Comparison of ENCODE assay signal across 1 cellular context in the genomic region with DNA sequence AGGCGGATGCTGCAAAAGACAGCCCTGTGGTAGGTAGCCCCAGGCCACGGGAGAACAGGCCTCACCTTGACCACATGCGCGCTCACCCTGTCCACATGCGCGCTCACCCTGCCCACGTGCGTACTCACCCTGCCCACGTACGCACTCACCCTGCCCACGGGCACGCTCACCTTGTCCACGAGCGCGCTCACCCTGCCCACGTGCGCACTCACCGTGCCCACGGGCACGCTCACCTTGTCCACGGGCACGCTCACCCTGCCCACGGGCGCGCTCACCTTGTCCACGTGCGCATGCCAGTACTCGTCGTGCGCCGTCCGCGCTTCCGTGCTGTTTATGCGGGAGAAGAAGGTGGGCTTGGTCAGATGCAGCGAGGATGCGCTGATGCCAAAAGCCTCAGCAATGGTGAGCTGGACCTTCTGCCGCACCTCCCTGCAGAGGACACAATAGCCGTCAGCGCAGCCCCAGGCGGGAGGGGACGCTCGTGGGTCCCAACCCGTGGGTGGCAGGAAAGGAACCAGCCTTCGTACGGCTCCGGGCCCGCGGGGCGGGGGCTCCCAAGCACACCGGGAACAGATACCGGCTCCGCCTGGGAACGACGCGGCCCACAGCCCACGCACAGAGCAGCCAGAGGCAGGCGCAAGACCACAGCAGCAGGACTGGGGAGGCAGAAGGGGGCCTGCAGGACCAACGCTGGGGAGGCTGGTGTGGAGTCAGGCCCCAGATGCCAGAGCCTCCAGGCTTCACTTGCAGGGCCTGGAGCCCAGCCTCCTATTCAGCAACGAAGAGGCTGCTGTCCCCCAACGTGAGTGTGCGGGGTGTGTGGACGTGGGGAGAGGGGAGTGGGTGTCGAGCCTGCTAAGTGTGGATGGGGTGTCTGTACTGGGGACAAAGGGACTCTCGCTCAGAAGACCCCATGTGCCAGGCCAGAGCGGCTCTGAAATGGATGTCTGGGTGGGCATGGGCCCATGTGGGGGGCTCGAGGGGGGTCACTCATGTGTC.
TF ChIP-seq lines count a peak whose summit lies in the region.

No MANE protein-coding gene starts in this region.

TF ChIP-seq in HepG2, 621 proteins besides CTCF, POLR2A, EP300 and RAD21 (continues in another document):
- no peak for TF ChIP-seq BRF2 (CRISPR knock-in tag; IDR thresholded peaks at IDR 0.05)
- no peak for TF ChIP-seq ZNF850 (CRISPR knock-in tag; conservative IDR thresholded peaks at IDR 0.05)
- TF ChIP-seq CCAR2 (optimal IDR thresholded peaks at IDR 0.05; ENCODE audit: low read depth, low read length): no peak
- no peak for TF ChIP-seq GPN1 (CRISPR knock-in tag; IDR thresholded peaks at IDR 0.05; ENCODE audit: borderline replicate concordance)
- TF ChIP-seq CBX2 (IDR thresholded peaks at IDR 0.05; ENCODE audit: low read depth, low read length): no peak
- no peak for TF ChIP-seq CBX2 (CRISPR knock-in tag; IDR thresholded peaks at IDR 0.05; ENCODE audit: low read depth)
- peak; percentile 71 for TF ChIP-seq AGO2 (optimal IDR thresholded peaks at IDR 0.05; ENCODE audit: low read depth, low read length)
- TF ChIP-seq BHLHE40 (IDR thresholded peaks at IDR 0.05; ENCODE audit: low read length): no peak
- no peak for TF ChIP-seq SIX1 (CRISPR knock-in tag; IDR thresholded peaks at IDR 0.05; ENCODE audit: borderline replicate concordance)
- TF ChIP-seq ZNF709 (CRISPR knock-in tag; IDR thresholded peaks at IDR 0.05): no peak
- no peak for TF ChIP-seq JDP2 (CRISPR knock-in tag; IDR thresholded peaks at IDR 0.05; ENCODE audit: borderline replicate concordance)
- TF ChIP-seq SOX5 (CRISPR knock-in tag; IDR thresholded peaks at IDR 0.05; ENCODE audit: borderline replicate concordance): no peak
- TF ChIP-seq MYNN (CRISPR knock-in tag; IDR thresholded peaks at IDR 0.05; ENCODE audit: low read depth): no peak
- TF ChIP-seq ZNF260 (CRISPR knock-in tag; IDR thresholded peaks at IDR 0.05; ENCODE audit: borderline replicate concordance, low read depth): no peak
- TF ChIP-seq SOX13 (IDR thresholded peaks at IDR 0.05): no peak
- no peak for TF ChIP-seq SOX13 (CRISPR knock-in tag; conservative IDR thresholded peaks at IDR 0.05 in 1 of 2, IDR thresholded peaks at IDR 0.05 in 1 of 2)
- no peak for TF ChIP-seq ISL2 (CRISPR knock-in tag; IDR thresholded peaks at IDR 0.05)
- TF ChIP-seq CBX5 (CRISPR knock-in tag; IDR thresholded peaks at IDR 0.05; ENCODE audit: borderline replicate concordance): no peak
- TF ChIP-seq ATF7-NPFF (CRISPR knock-in tag; IDR thresholded peaks at IDR 0.05; ENCODE audit: low read depth): no peak
- TF ChIP-seq, protein P1, sequence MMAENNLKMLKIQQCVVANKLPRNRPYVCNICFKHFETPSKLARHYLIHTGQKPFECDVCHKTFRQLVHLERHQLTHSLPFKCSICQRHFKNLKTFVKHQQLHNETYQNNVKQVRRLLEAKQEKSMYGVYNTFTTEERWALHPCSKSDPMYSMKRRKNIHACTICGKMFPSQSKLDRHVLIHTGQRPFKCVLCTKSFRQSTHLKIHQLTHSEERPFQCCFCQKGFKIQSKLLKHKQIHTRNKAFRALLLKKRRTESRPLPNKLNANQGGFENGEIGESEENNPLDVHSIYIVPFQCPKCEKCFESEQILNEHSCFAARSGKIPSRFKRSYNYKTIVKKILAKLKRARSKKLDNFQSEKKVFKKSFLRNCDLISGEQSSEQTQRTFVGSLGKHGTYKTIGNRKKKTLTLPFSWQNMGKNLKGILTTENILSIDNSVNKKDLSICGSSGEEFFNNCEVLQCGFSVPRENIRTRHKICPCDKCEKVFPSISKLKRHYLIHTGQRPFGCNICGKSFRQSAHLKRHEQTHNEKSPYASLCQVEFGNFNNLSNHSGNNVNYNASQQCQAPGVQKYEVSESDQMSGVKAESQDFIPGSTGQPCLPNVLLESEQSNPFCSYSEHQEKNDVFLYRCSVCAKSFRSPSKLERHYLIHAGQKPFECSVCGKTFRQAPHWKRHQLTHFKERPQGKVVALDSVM (CRISPR knock-in tag; IDR thresholded peaks at IDR 0.05): no peak
- TF ChIP-seq NFE2L1 (CRISPR knock-in tag; IDR thresholded peaks at IDR 0.05; ENCODE audit: borderline replicate concordance): no peak
- no peak for TF ChIP-seq RFX1 (IDR thresholded peaks at IDR 0.05)
- TF ChIP-seq SP5 (CRISPR knock-in tag; IDR thresholded peaks at IDR 0.05; ENCODE audit: borderline replicate concordance, low read depth): no peak
- no peak for TF ChIP-seq KLF13 (CRISPR knock-in tag; IDR thresholded peaks at IDR 0.05)
- TF ChIP-seq KAT7 (CRISPR knock-in tag; IDR thresholded peaks at IDR 0.05; ENCODE audit: borderline replicate concordance): no peak
- no peak for TF ChIP-seq FOXK1 (CRISPR knock-in tag; IDR thresholded peaks at IDR 0.05; ENCODE audit: borderline replicate concordance, low read depth)
- TF ChIP-seq, protein P2, sequence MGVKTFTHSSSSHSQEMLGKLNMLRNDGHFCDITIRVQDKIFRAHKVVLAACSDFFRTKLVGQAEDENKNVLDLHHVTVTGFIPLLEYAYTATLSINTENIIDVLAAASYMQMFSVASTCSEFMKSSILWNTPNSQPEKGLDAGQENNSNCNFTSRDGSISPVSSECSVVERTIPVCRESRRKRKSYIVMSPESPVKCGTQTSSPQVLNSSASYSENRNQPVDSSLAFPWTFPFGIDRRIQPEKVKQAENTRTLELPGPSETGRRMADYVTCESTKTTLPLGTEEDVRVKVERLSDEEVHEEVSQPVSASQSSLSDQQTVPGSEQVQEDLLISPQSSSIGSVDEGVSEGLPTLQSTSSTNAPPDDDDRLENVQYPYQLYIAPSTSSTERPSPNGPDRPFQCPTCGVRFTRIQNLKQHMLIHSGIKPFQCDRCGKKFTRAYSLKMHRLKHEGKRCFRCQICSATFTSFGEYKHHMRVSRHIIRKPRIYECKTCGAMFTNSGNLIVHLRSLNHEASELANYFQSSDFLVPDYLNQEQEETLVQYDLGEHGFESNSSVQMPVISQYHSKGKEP (CRISPR knock-in tag; IDR thresholded peaks at IDR 0.05): no peak
- TF ChIP-seq, protein P3, sequence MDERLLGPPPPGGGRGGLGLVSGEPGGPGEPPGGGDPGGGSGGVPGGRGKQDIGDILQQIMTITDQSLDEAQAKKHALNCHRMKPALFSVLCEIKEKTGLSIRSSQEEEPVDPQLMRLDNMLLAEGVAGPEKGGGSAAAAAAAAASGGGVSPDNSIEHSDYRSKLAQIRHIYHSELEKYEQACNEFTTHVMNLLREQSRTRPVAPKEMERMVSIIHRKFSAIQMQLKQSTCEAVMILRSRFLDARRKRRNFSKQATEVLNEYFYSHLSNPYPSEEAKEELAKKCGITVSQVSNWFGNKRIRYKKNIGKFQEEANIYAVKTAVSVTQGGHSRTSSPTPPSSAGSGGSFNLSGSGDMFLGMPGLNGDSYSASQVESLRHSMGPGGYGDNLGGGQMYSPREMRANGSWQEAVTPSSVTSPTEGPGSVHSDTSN (CRISPR knock-in tag; IDR thresholded peaks at IDR 0.05): no peak
- TF ChIP-seq JARID2 (CRISPR knock-in tag; IDR thresholded peaks at IDR 0.05; ENCODE audit: insufficient replicate concordance): no peak
- TF ChIP-seq, protein P4, sequence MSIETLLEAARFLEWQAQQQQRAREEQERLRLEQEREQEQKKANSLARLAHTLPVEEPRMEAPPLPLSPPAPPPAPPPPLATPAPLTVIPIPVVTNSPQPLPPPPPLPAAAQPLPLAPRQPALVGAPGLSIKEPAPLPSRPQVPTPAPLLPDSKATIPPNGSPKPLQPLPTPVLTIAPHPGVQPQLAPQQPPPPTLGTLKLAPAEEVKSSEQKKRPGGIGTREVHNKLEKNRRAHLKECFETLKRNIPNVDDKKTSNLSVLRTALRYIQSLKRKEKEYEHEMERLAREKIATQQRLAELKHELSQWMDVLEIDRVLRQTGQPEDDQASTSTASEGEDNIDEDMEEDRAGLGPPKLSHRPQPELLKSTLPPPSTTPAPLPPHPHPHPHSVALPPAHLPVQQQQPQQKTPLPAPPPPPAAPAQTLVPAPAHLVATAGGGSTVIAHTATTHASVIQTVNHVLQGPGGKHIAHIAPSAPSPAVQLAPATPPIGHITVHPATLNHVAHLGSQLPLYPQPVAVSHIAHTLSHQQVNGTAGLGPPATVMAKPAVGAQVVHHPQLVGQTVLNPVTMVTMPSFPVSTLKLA (IDR thresholded peaks at IDR 0.05): peak; percentile 95
- TF ChIP-seq, protein P5, sequence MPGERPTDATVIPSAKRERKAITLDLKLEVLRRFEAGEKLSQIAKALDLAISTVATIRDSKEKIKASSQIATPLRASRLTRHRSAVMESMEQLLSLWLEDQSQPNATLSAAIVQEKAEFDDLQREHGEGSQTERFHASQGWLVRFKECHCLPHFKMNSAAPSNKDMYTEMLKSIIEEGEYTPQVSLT (CRISPR knock-in tag; IDR thresholded peaks at IDR 0.05; ENCODE audit: borderline replicate concordance, low read depth): no peak
- peak; percentile 70; the same call in 1 of the 2 replicates for TF ChIP-seq HNRNPL (IDR thresholded peaks at IDR 0.05; ENCODE audit: low read depth, low read length)
- TF ChIP-seq ZBTB7B (CRISPR knock-in tag; IDR thresholded peaks at IDR 0.05): no peak
- no peak for TF ChIP-seq ZNF34 (CRISPR knock-in tag; IDR thresholded peaks at IDR 0.05; ENCODE audit: borderline replicate concordance)
- no peak for TF ChIP-seq ZFP90 (CRISPR knock-in tag; IDR thresholded peaks at IDR 0.05; ENCODE audit: borderline replicate concordance)
- 0 out of 2 replicates have a peak, but pooled peaks have one; percentile 24 for TF ChIP-seq RBFOX2 (IDR thresholded peaks at IDR 0.05; ENCODE audit: low read depth, low read length)
- peak; percentile 64; the same call in 1 of the 2 replicates for TF ChIP-seq DNMT1 (CRISPR knock-in tag; IDR thresholded peaks at IDR 0.05)
- TF ChIP-seq SRSF1 (optimal IDR thresholded peaks at IDR 0.05; ENCODE audit: low read depth, low read length): no peak
- TF ChIP-seq, protein P6, sequence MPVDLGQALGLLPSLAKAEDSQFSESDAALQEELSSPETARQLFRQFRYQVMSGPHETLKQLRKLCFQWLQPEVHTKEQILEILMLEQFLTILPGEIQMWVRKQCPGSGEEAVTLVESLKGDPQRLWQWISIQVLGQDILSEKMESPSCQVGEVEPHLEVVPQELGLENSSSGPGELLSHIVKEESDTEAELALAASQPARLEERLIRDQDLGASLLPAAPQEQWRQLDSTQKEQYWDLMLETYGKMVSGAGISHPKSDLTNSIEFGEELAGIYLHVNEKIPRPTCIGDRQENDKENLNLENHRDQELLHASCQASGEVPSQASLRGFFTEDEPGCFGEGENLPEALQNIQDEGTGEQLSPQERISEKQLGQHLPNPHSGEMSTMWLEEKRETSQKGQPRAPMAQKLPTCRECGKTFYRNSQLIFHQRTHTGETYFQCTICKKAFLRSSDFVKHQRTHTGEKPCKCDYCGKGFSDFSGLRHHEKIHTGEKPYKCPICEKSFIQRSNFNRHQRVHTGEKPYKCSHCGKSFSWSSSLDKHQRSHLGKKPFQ (CRISPR knock-in tag; IDR thresholded peaks at IDR 0.05; ENCODE audit: insufficient replicate concordance): no peak
- no peak for TF ChIP-seq PCBP2 (optimal IDR thresholded peaks at IDR 0.05; ENCODE audit: low read depth, low read length, poor library complexity, severe bottlenecking)
- no peak for TF ChIP-seq ZNF318 (CRISPR knock-in tag; IDR thresholded peaks at IDR 0.05)
- TF ChIP-seq HNRNPLL (IDR thresholded peaks at IDR 0.05; ENCODE audit: low read depth, low read length, poor library complexity, severe bottlenecking): peak; percentile 26
